9 cellular contexts compared by ENCODE assay signal in genomic region chr2:26477911-26478253, GRCh38. TPM values are rescaled to one million over a fixed set of nuclear protein-coding genes. Genes with fewer than 3 reads are reported as not detected.
DNase-seq lines count a peak whose midpoint lies in the region; ATAC-seq, FAIRE-seq and TF ChIP-seq lines count a peak whose summit lies in the region.
"Had no signal": no experiment of that assay in that cellular context is flagged by ENCODE, and none has a peak within 500 bp of the region (broad histone marks: within the 10 kb centered on the region; RNA-seq: fewer than 3 reads in every experiment).

OTOF (minus strand) TSS chr2:26478124.

- H3K4me3 ChIP-seq in breast epithelium = no peak within 1 kb of the TSS

- no peaks in the 10 kb centered on the region for H3K36me3 Mint-ChIP-seq in MCF 10A (ENCODE audit: insufficient read depth, unreplicated experiment)
- H3K36me3 Mint-ChIP-seq in activated T-helper 2 cell treated with anti-CD3 and anti-CD28 coated beads, Interferon-gamma antibody, Interleukin-2, Interleukin-4, amounts not matched to agents 10 μg/mL and 5 μg/mL and 100 μg/mL, durations not matched to agents 14 hours and 24 hours and 36 hours (ENCODE audit: low read depth) = no peaks in the 10 kb centered on the region

- TF ChIP-seq CTCF in MCF 10A (IDR thresholded peaks at IDR 0.05; ENCODE audit: unreplicated experiment) (no peak), breast epithelium (IDR thresholded peaks at IDR 0.05) (no peak)

- CTCF ChIA-PET in MCF 10A (lab: Yijun Ruan, JAX) = interaction anchor here (1.7 kb wide), 1 partner anchor 10 kb away, joined by 5 read pairs; no protein-coding TSS in a partner anchor

- H3K4me1 Mint-ChIP-seq in MCF 10A (ENCODE audit: insufficient read depth, unreplicated experiment) = peaks cover 8% of the 10 kb centered on the region
- peaks cover 5% of the 10 kb centered on the region for H3K4me1 Mint-ChIP-seq in activated T-helper 2 cell treated with anti-CD3 and anti-CD28 coated beads, Interferon-gamma antibody, Interleukin-2, Interleukin-4, amounts not matched to agents 10 μg/mL and 5 μg/mL and 100 μg/mL, durations not matched to agents 14 hours and 24 hours and 36 hours (ENCODE audit: low read depth)

- H3K27ac Mint-ChIP-seq in MCF 10A (ENCODE audit: low read depth, unreplicated experiment) = no peak within 1 kb of the TSS
- peak within 1 kb of the TSS; percentile 77 for H3K27ac Mint-ChIP-seq in activated T-helper 2 cell treated with anti-CD3 and anti-CD28 coated beads, Interferon-gamma antibody, Interleukin-2, Interleukin-4, amounts not matched to agents 10 μg/mL and 5 μg/mL and 100 μg/mL, durations not matched to agents 14 hours and 24 hours and 36 hours

- DNase-seq in MCF 10A (ENCODE audit: unreplicated experiment) (peak; percentile 77), breast epithelium (ENCODE audit: low spot score in 2 of 2) (no peak), left ventricle myocardium superior (peak; percentile 64), urothelium cell line (ENCODE audit: low spot score) (peak; percentile 54), HuH-7.5 (ENCODE audit: low spot score) (no peak)
- DNase-seq in activated T-helper 2 cell treated with anti-CD3 and anti-CD28 coated beads, Interferon-gamma antibody, Interleukin-2, Interleukin-4, amounts not matched to agents 10 μg/mL and 5 μg/mL and 100 μg/mL, durations not matched to agents 14 hours and 24 hours and 36 hours (ENCODE audit: low spot score) = no peak
- no peak for DNase-seq in activated CD8-positive, alpha-beta memory T cell treated with anti-CD3 and anti-CD28 coated beads, Interleukin-2, amount 50 U/mL, for 48 hours

- no peaks in the 10 kb centered on the region for H3K36me3 ChIP-seq in breast epithelium

- H3K9me3 Mint-ChIP-seq in MCF 10A (ENCODE audit: unreplicated experiment) = no peaks in the 10 kb centered on the region
- H3K9me3 Mint-ChIP-seq in activated T-helper 2 cell treated with anti-CD3 and anti-CD28 coated beads, Interferon-gamma antibody, Interleukin-2, Interleukin-4, amounts not matched to agents 10 μg/mL and 5 μg/mL and 100 μg/mL, durations not matched to agents 14 hours and 24 hours and 36 hours = no peaks in the 10 kb centered on the region

- intact Hi-C loops in MCF 10A (cut with micrococcal nuclease) = no loop called here
- intact Hi-C loops in breast epithelium (cut with DNase I; ENCODE audit: low total_unique reads) = no loop called here
- intact Hi-C loops in activated T-helper 2 cell treated with anti-CD3 and anti-CD28 coated beads, Interferon-gamma antibody, Interleukin-2, Interleukin-4, amounts not matched to agents 10 μg/mL and 5 μg/mL and 100 μg/mL, durations not matched to agents 14 hours and 24 hours and 36 hours (cut with micrococcal nuclease) = loop anchor here (10.0 kb wide), 1 partner anchor 303 kb away; the partner anchor contains the start of gene GAREM2
- intact Hi-C loops in left ventricle myocardium superior (cut with micrococcal nuclease) = no loop called here

- peak; percentile 91 for ATAC-seq in left ventricle myocardium superior
- no peak for ATAC-seq in HG03342 (IDR thresholded peaks at IDR 0.05; ENCODE audit: unreplicated experiment)

- H3K4me3 Mint-ChIP-seq in MCF 10A (ENCODE audit: unreplicated experiment) = no peak within 1 kb of the TSS
- peak within 1 kb of the TSS; percentile 69 for H3K4me3 Mint-ChIP-seq in activated T-helper 2 cell treated with anti-CD3 and anti-CD28 coated beads, Interferon-gamma antibody, Interleukin-2, Interleukin-4, amounts not matched to agents 10 μg/mL and 5 μg/mL and 100 μg/mL, durations not matched to agents 14 hours and 24 hours and 36 hours (ENCODE audit: low read depth)

- no peak for TF ChIP-seq POLR2A in breast epithelium (IDR thresholded peaks at IDR 0.05)

- no peaks in the 10 kb centered on the region for H3K4me1 ChIP-seq in breast epithelium

- FAIRE-seq in urothelium cell line (lab: Jason Lieb, UNC) = no peak
- FAIRE-seq: islet of Langerhans had no signal

- no peak within 1 kb of the TSS for H3K27ac ChIP-seq in breast epithelium

- no peaks in the 10 kb centered on the region for H3K27me3 ChIP-seq in breast epithelium

- BruUV-seq in MCF 10A (replicated peaks; lab: Mats Ljungman, UMichigan) = no TSS peak

- H3K9me3 ChIP-seq in breast epithelium = no peaks in the 10 kb centered on the region

- H3K27me3 Mint-ChIP-seq in MCF 10A (ENCODE audit: insufficient read depth, unreplicated experiment) = no peaks in the 10 kb centered on the region
- no peaks in the 10 kb centered on the region for H3K27me3 Mint-ChIP-seq in activated T-helper 2 cell treated with anti-CD3 and anti-CD28 coated beads, Interferon-gamma antibody, Interleukin-2, Interleukin-4, amounts not matched to agents 10 μg/mL and 5 μg/mL and 100 μg/mL, durations not matched to agents 14 hours and 24 hours and 36 hours (ENCODE audit: low read depth)

- POLR2A ChIA-PET in MCF 10A (lab: Yijun Ruan, JAX) = interaction anchor here (0.6 kb wide), 1 partner anchor 121 kb away, joined by 4 read pairs; no protein-coding TSS in a partner anchor

RNA-seq across cellular contexts. Expression of gene OTOF, which starts in this region (rescaled TPM):
- total RNA-seq in MCF 10A (2022) (not detected in 2 replicates), breast epithelium (under 1 TPM; 0.15 to 0.33 (median 0.32) TPM), left ventricle myocardium superior (not detected)
- total RNA-seq in activated T-helper 2 cell treated with anti-CD3 and anti-CD28 coated beads, Interferon-gamma antibody, Interleukin-2, Interleukin-4, amounts not matched to agents 10 μg/mL and 5 μg/mL and 100 μg/mL, durations not matched to agents 14 hours and 24 hours and 36 hours = 9.8 and 12.3 TPM in 2 replicates

Comparison
In these comparisons a context has a peak if more than half of its experiments do, and no peak if none do; other contexts are left out.
1. Peak in DNase-seq in MCF 10A; RNA of the gene not detected or under 1 TPM.
2. Peak in DNase-seq and ATAC-seq in left ventricle myocardium superior; RNA of the gene not detected or under 1 TPM.